In the genomic region with DNA sequence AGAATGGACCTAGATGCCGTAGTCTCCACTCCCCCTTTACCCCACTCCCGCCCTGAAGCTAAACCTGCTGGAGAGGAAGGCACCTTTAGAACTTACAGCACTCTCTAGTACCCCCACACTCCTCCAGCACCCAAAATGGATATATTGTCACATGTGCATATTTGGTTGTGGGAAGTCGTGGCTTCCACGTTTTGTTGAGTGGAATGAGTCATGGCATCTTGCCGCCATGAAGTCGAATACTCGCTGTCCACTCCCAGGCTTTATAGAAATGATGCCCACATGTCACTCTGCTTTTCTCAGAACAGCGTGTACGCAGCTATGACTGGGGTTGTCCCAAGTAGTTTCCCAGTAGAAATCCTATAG, we compare ENCODE assay signal across 8 cellular contexts. TPM values are rescaled to one million over a fixed set of nuclear protein-coding genes. Genes with fewer than 3 reads are reported as not detected.
A peak's percentile ranks its signal among the peaks of the same experiment; 100 is the strongest.
DNase-seq lines count a peak whose midpoint lies in the region; ATAC-seq and TF ChIP-seq lines count a peak whose summit lies in the region.

No MANE protein-coding gene starts in this region.

- H3K27me3 ChIP-seq in neuron (ENCODE audit: insufficient read depth, low read length) (no peaks in the 10 kb centered on the region), transverse colon (no peaks in the 10 kb centered on the region)

- H3K4me3 Mint-ChIP-seq in activated T-cell treated with anti-CD3 and anti-CD28 coated beads, Interleukin-2, amount 50 U/mL, for 4 hours, result peak overlapping the region; percentile 91

- ATAC-seq in HG02759 (IDR thresholded peaks at IDR 0.05; ENCODE audit: unreplicated experiment), result peak; percentile 13
- peak; percentile 58 to 63 for ATAC-seq in activated T-cell treated with anti-CD3 and anti-CD28 coated beads, Interleukin-2, amount 50 U/mL, for 4 hours

- H2AFZ ChIP-seq in neuron (ENCODE audit: low read depth, low read length), result peak overlapping the region; percentile 33

- peaks cover 10% of the 10 kb centered on the region for H3K9me3 ChIP-seq in neuron (ENCODE audit: low read length)
- peaks cover 0 to 3% of the 10 kb centered on the region in 2 donors for H3K9me3 ChIP-seq in transverse colon

- peaks cover 19% of the 10 kb centered on the region for H3K4me1 ChIP-seq in neuron (ENCODE audit: insufficient read depth, low read length)
- peaks cover 19 to 47% (median 28%) of the 10 kb centered on the region in 4 donors for H3K4me1 ChIP-seq in transverse colon

- H3K36me3 ChIP-seq in neuron (ENCODE audit: insufficient read depth, low read length) (peaks cover 23% of the 10 kb centered on the region), transverse colon (peaks cover 0 to 13% (median 5%) of the 10 kb centered on the region in 4 donors)

- H3K4me3 ChIP-seq in fibroblast of pulmonary artery (replicated peaks; ENCODE audit: low read depth, low read length) (peak overlapping the region; percentile 70), neuron (ENCODE audit: low read length) (peak overlapping the region; percentile 79), transverse colon (peak overlapping the region; percentile 58 to 78 (median 70))

- H3K36me3 Mint-ChIP-seq in activated T-cell treated with anti-CD3 and anti-CD28 coated beads, Interleukin-2, amount 50 U/mL, for 4 hours (ENCODE audit: insufficient read depth), result peaks cover 21% of the 10 kb centered on the region

- DNase-seq in NCI-H748 (lab: John Stamatoyannopoulos, UW; ENCODE audit: unreplicated experiment) (peak; percentile 42), NCI-H748 treated with DMSO at 0.1 percent for 48 hours (lab: John Stamatoyannopoulos, UW) (no peak), NCI-H2227 treated with DMSO at 0.1 percent for 48 hours (lab: John Stamatoyannopoulos, UW) (peak; percentile 20), fibroblast of pulmonary artery (ENCODE audit: low read depth) (peak; percentile 62), transverse colon (peak; percentile 16)
- DNase-seq in activated T-cell treated with anti-CD3 and anti-CD28 coated beads, Interleukin-2, amount 50 U/mL, for 4 hours, result peak; percentile 47

- intact Hi-C loops in transverse colon (cut with DNase I; ENCODE audit: low total_unique reads), result no loop called here

- peak overlapping the region; percentile 90 to 97 (median 92) for H3K27ac ChIP-seq in transverse colon

- no peak for TF ChIP-seq POLR2A in transverse colon (IDR thresholded peaks at IDR 0.05)

- H3K27me3 Mint-ChIP-seq in activated T-cell treated with anti-CD3 and anti-CD28 coated beads, Interleukin-2, amount 50 U/mL, for 4 hours (ENCODE audit: low read depth), result no peaks in the 10 kb centered on the region

- no peak for TF ChIP-seq EP300 in transverse colon (IDR thresholded peaks at IDR 0.05; ENCODE audit: low read depth)

- in situ Hi-C loops in transverse colon (cut with MboI; ENCODE audit: low pct_ligation_motif_present in 1 of 4, low pct_unique_long_range_greater_than_20kb in 1 of 4, low sequenced_read_pairs in 3 of 4), result no loop called here

- peaks cover 31% of the 10 kb centered on the region for H3K4me1 Mint-ChIP-seq in activated T-cell treated with anti-CD3 and anti-CD28 coated beads, Interleukin-2, amount 50 U/mL, for 4 hours (ENCODE audit: low read depth)

- no peak for TF ChIP-seq CTCF in fibroblast of pulmonary artery (IDR thresholded peaks at IDR 0.05; ENCODE audit: low read length, missing control alignments)
- TF ChIP-seq CTCF in transverse colon (IDR thresholded peaks at IDR 0.05), result no peak

- H3K9me3 Mint-ChIP-seq in activated T-cell treated with anti-CD3 and anti-CD28 coated beads, Interleukin-2, amount 50 U/mL, for 4 hours, result peaks cover 4% of the 10 kb centered on the region

- WGBS in transverse colon (ENCODE audit: low coverage in 1 of 2), 2 donors, result 0 to 2% methylated on average over 2 to 9 of the region's 9 CpGs

RNA-seq across cellular contexts. Expression of gene ABCE1, which starts 0.5 kb away (rescaled TPM):
- total RNA-seq in activated T-cell treated with anti-CD3 and anti-CD28 coated beads, Interleukin-2, amount 50 U/mL, for 4 hours, result 100 to 1,000 TPM; 229 to 243 (median 239) TPM
- total RNA-seq in transverse colon, result 10 to 100 TPM; 23.8 to 48.8 (median 35.7) TPM

RNA-seq across cellular contexts. Expression of gene ANAPC10, which starts 0.7 kb away (rescaled TPM):
- total RNA-seq in activated T-cell treated with anti-CD3 and anti-CD28 coated beads, Interleukin-2, amount 50 U/mL, for 4 hours, result 10 to 100 TPM; 17.8 to 22.3 (median 19.5) TPM
- total RNA-seq in transverse colon, result 10 to 100 TPM in 3 of 4 donors, 1 to 10 TPM in 1; 7.5 to 24.8 (median 15.4) TPM

Comparison
In these comparisons a context has a peak if more than half of its experiments do, and no peak if none do; other contexts are left out.
1. RNA of gene ABCE1, which starts 0.5 kb away (total RNA-seq): 229 to 243 TPM in activated T-cell treated with anti-CD3 and anti-CD28 coated beads, Interleukin-2, amount 50 U/mL, for 4 hours; 23.8 to 48.8 TPM in transverse colon; every median in the first group is over 4 times any median in the second.
2. Peak in every context shown above with its lines, with median percentiles within 50 percentile points of each other: H3K4me3 ChIP-seq.